In the genomic region with DNA sequence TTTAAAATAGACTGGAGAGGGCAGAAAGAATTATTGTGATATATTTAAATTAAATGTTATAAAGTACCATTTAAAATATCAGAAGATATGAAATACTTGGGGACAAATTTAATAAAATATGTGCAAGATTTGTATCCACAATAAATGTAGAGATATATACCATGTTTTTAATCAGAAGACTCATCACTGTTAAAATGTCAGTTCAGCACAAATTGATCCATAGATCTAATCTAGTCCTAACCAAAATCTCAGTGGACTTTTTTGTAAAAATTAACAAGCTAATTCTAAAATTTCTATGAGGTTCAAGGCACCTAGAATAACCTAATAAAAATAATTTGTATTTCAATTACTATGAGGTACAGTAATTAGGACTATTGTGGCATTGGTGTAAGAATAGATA, we compare ENCODE assay signal across 7 cellular contexts.
"Had no signal": no experiment of that assay in that cellular context is flagged by ENCODE, and none has a peak within 500 bp of the region (broad histone marks: within the 10 kb centered on the region; RNA-seq: fewer than 3 reads in every experiment).

No MANE protein-coding gene starts in this region.

- H3K4me3 ChIP-seq: GM12878 had no signal

- FAIRE-seq: GM12878, GM12891, GM12892, GM18507, GM19239 had no signal

- DNase-seq: GDM1, GF-D8 had no signal

- ATAC-seq: GM12878 had no signal
